In genomic region chr5:142059304-142059940, GRCh38 we compare ENCODE assay signal across 16 cellular contexts. TPM values are rescaled to one million over a fixed set of nuclear protein-coding genes. Genes with fewer than 3 reads are reported as not detected.
DNase-seq lines count a peak whose midpoint lies in the region; ATAC-seq, FAIRE-seq and TF ChIP-seq lines count a peak whose summit lies in the region.
"Had no signal": no experiment of that assay in that cellular context is flagged by ENCODE, and none has a peak within 500 bp of the region (broad histone marks: within the 10 kb centered on the region; RNA-seq: fewer than 3 reads in every experiment).

No MANE protein-coding gene starts in this region.

- H3K9me1 ChIP-seq in keratinocyte (ENCODE audit: control insufficient read depth, extremely low read depth, insufficient read depth, low read length) = no peaks in the 10 kb centered on the region

- H3K36me3 ChIP-seq in body of pancreas (replicated peaks in 1 of 2; ENCODE audit: insufficient read depth in 1 of 2, low read depth in 2 of 2) (no peaks in the 10 kb centered on the region), keratinocyte (ENCODE audit: control insufficient read depth in 2 of 2, extremely low read depth in 1 of 2, insufficient read depth in 2 of 2, low read length in 2 of 2) (no peaks in the 10 kb centered on the region)
- H3K36me3 ChIP-seq: BLaER1 had no signal

- H3K36me3 Mint-ChIP-seq in CD14-positive monocyte = no peaks in the 10 kb centered on the region
- H3K36me3 Mint-ChIP-seq: naive B cell had no signal

- peak overlapping the region in 1 of 7 donors; percentile 41 for H3K27ac Mint-ChIP-seq in CD14-positive monocyte
- H3K27ac Mint-ChIP-seq: activated T-cell treated with anti-CD3 and anti-CD28 coated beads, Interleukin-2, amount 50 U/mL, for 24 hours; naive B cell; stimulated activated naive CD8-positive, alpha-beta T cell treated with anti-CD3 and anti-CD28 coated beads, Interleukin-15, Interleukin-2, amounts not matched to agents 100 ng/mL and 50 ng/mL, for 24 hours had no signal

- no peak overlapping the region for H2AFZ ChIP-seq in keratinocyte (ENCODE audit: control insufficient read depth, low read length)

- ATAC-seq in body of pancreas = peak; percentile 68
- ATAC-seq in HG03571 (IDR thresholded peaks at IDR 0.05; ENCODE audit: unreplicated experiment) = no peak
- ATAC-seq in GM18502 (IDR thresholded peaks at IDR 0.05; ENCODE audit: poor library complexity, unreplicated experiment) = no peak

- FAIRE-seq in keratinocyte (lab: Jason Lieb, UNC) (no peak), D721Med (lab: Jason Lieb, UNC) (no peak)

- no peak overlapping the region for H3K9ac ChIP-seq in keratinocyte (ENCODE audit: control insufficient read depth, extremely low read depth, insufficient read depth, low read length)
- H3K9ac ChIP-seq: BLaER1 had no signal

- peaks cover 16% of the 10 kb centered on the region for H3K4me1 Mint-ChIP-seq in CD14-positive monocyte

- H3K9me3 ChIP-seq in body of pancreas = no peaks in the 10 kb centered on the region
- H3K9me3 ChIP-seq in keratinocyte (ENCODE audit: control insufficient read depth, low read depth, low read length) = no peaks in the 10 kb centered on the region
- H3K9me3 ChIP-seq: BLaER1 had no signal

- peak; percentile 43 for DNase-seq in AG09319 (ENCODE audit: extremely low read depth, low read depth)
- peak; percentile 47 for DNase-seq in LHCN-M2 (ENCODE audit: low read depth)
- peak; percentile 57 to 81 (median 66) for DNase-seq in body of pancreas
- DNase-seq in keratinocyte (ENCODE audit: low read depth, low spot score) = no peak
- DNase-seq in CD14-positive monocyte (ENCODE audit: low spot score) = no peak
- DNase-seq in D721Med (ENCODE audit: insufficient read length, low spot score) = no peak
- DNase-seq: activated T-cell treated with anti-CD3 and anti-CD28 coated beads, Interleukin-2, amount 50 U/mL, for 24 hours; cerebellar nuclear complex; KBM-7; naive B cell; NCI-H510A treated with DMSO at 0.1 percent for 48 hours; T1000 had no signal

- H3K27me3 Mint-ChIP-seq in CD14-positive monocyte (ENCODE audit: low read depth in 3 of 3) = peaks cover 1 to 4% (median 2%) of the 10 kb centered on the region in 3 donors
- H3K27me3 Mint-ChIP-seq: activated T-cell treated with anti-CD3 and anti-CD28 coated beads, Interleukin-2, amount 50 U/mL, for 24 hours; stimulated activated naive CD8-positive, alpha-beta T cell treated with anti-CD3 and anti-CD28 coated beads, Interleukin-15, Interleukin-2, amounts not matched to agents 100 ng/mL and 50 ng/mL, for 24 hours had no signal

- H3K4me3 ChIP-seq in body of pancreas (no peak overlapping the region), keratinocyte (ENCODE audit: control insufficient read depth in 2 of 3, extremely low read depth in 1 of 3, insufficient read depth in 2 of 3, low read depth in 1 of 3, low read length in 3 of 3) (no peak overlapping the region)
- H3K4me3 ChIP-seq: BLaER1 had no signal

- 44 to 76% methylated on average over 1 of the region's 1 CpG for WGBS in body of pancreas, 2 donors

- H4K20me1 ChIP-seq in keratinocyte (ENCODE audit: control insufficient read depth, extremely low read depth, insufficient read depth, low read length) = no peaks in the 10 kb centered on the region
- H4K20me1 ChIP-seq: BLaER1 had no signal

- peaks cover 33% of the 10 kb centered on the region for H3K4me1 ChIP-seq in body of pancreas
- peaks cover 23% of the 10 kb centered on the region for H3K4me1 ChIP-seq in keratinocyte (ENCODE audit: control insufficient read depth, extremely low read depth, insufficient read depth, low read length)

- no peak overlapping the region for H3K4me3 Mint-ChIP-seq in CD14-positive monocyte
- H3K4me3 Mint-ChIP-seq: activated T-cell treated with anti-CD3 and anti-CD28 coated beads, Interleukin-2, amount 50 U/mL, for 24 hours; naive B cell; stimulated activated naive CD8-positive, alpha-beta T cell treated with anti-CD3 and anti-CD28 coated beads, Interleukin-15, Interleukin-2, amounts not matched to agents 100 ng/mL and 50 ng/mL, for 24 hours had no signal

- H3K9me3 Mint-ChIP-seq in CD14-positive monocyte = no peaks in the 10 kb centered on the region
- H3K9me3 Mint-ChIP-seq: activated T-cell treated with anti-CD3 and anti-CD28 coated beads, Interleukin-2, amount 50 U/mL, for 24 hours; naive B cell; stimulated activated naive CD8-positive, alpha-beta T cell treated with anti-CD3 and anti-CD28 coated beads, Interleukin-15, Interleukin-2, amounts not matched to agents 100 ng/mL and 50 ng/mL, for 24 hours had no signal

- dilution Hi-C loops in keratinocyte (cut with MboI; ENCODE audit: extremely low pct_ligation_motif_present, low sequenced_read_pairs) = no loop called here

- peak; percentile 30 for TF ChIP-seq CTCF in AG09319 (IDR thresholded peaks at IDR 0.05; ENCODE audit: low read depth, low read length)
- TF ChIP-seq CTCF in body of pancreas (IDR thresholded peaks at IDR 0.05) = peak in 6 of 7 experiments; percentile 13 to 50 (median 39)
- TF ChIP-seq CTCF in keratinocyte (optimal IDR thresholded peaks at IDR 0.05 in 1 of 3, IDR thresholded peaks at IDR 0.05 in 1 of 3, conservative IDR thresholded peaks at IDR 0.05 in 1 of 3; ENCODE audit: extremely low read depth in 1 of 3, insufficient read depth in 2 of 3, low read length in 3 of 3) = peak in 1 of 3 experiments; percentile 26
- TF ChIP-seq CTCF in CD14-positive monocyte (IDR thresholded peaks at IDR 0.05) = no peak
- no peak for TF ChIP-seq CTCF in D721Med (IDR thresholded peaks at IDR 0.05; ENCODE audit: insufficient read depth, missing control alignments)

- no peak overlapping the region for H3K4me2 ChIP-seq in keratinocyte (ENCODE audit: control insufficient read depth, extremely low read depth, insufficient read depth, low read depth, low read length)
- H3K4me2 ChIP-seq: BLaER1 had no signal

- TF ChIP-seq POLR2A in body of pancreas (IDR thresholded peaks at IDR 0.05) = no peak

- intact Hi-C loops in body of pancreas (cut with DNase I) (no loop called here), CD14-positive monocyte (cut with micrococcal nuclease) (no loop called here)

- H3K27me3 ChIP-seq in body of pancreas = no peaks in the 10 kb centered on the region
- no peaks in the 10 kb centered on the region for H3K27me3 ChIP-seq in keratinocyte (ENCODE audit: control insufficient read depth, extremely low read depth, insufficient read depth, low read length)
- H3K27me3 ChIP-seq: BLaER1 had no signal

- no peaks in the 10 kb centered on the region for H3K79me2 ChIP-seq in keratinocyte (ENCODE audit: control insufficient read depth, insufficient read depth, low read length)

- no peak overlapping the region for H3K27ac ChIP-seq in body of pancreas
- H3K27ac ChIP-seq in keratinocyte (ENCODE audit: control insufficient read depth, insufficient read depth, low read length) = peak overlapping the region; percentile 12
- H3K27ac ChIP-seq: BLaER1 had no signal

RNA-seq across cellular contexts. Expression of gene GNPDA1, which starts 46.6 kb away (rescaled TPM):
- 53.5 and 113 TPM in 2 replicates for total RNA-seq in LHCN-M2 (2014; rRNA removed)
- 57.3 TPM for polyA plus RNA-seq in LHCN-M2 (2012)
- total RNA-seq in body of pancreas = 10 to 100 TPM; 11.4 to 42.2 TPM
- 18.0 to 32.6 TPM (median 19.1 TPM) in 3 replicates for polyA plus RNA-seq in keratinocyte
- polyA plus RNA-seq in keratinocyte (2011; ENCODE audit: low read depth) = 22.2 TPM
- 31.8 and 35.9 TPM in 2 replicates for polyA plus RNA-seq in keratinocyte (2011; cell fraction: cytosol; rRNA removed)
- 27.2 and 41.9 TPM in 2 replicates for polyA plus RNA-seq in keratinocyte (2011; cell fraction: nucleus; rRNA removed)
- 35.0 and 63.9 TPM in 2 replicates for polyA plus RNA-seq in keratinocyte (2012; ENCODE audit: low replicate concordance)
- polyA minus RNA-seq in keratinocyte = 21.7 to 29.5 TPM (median 28.5 TPM) in 3 replicates
- 12.1 TPM for polyA minus RNA-seq in keratinocyte (2011; cell fraction: cytosol; rRNA and poly(A)+ RNA removed)
- polyA minus RNA-seq in keratinocyte (2011; cell fraction: nucleus; rRNA and poly(A)+ RNA removed) = 9.6 and 9.8 TPM in 2 replicates
- 10 to 100 TPM; 24.3 to 47.6 TPM for polyA plus RNA-seq in CD14-positive monocyte

RNA-seq across cellular contexts. Expression of gene NDFIP1, which starts 49.2 kb away (rescaled TPM):
- total RNA-seq in LHCN-M2 (2014; rRNA removed) (37.0 and 43.5 TPM in 2 replicates), body of pancreas (10 to 100 TPM; 39.7 to 58.3 TPM)
- polyA plus RNA-seq in LHCN-M2 (2012) = 27.4 TPM
- polyA plus RNA-seq in keratinocyte (21.6 to 38.2 TPM (median 26.0 TPM) in 3 replicates), CD14-positive monocyte (10 to 100 TPM; 44.0 to 44.4 TPM)
- 123 TPM for polyA plus RNA-seq in keratinocyte (2011; ENCODE audit: low read depth)
- 17.6 and 32.0 TPM in 2 replicates for polyA plus RNA-seq in keratinocyte (2011; cell fraction: cytosol; rRNA removed)
- 21.4 and 30.0 TPM in 2 replicates for polyA plus RNA-seq in keratinocyte (2011; cell fraction: nucleus; rRNA removed)
- polyA plus RNA-seq in keratinocyte (2012; ENCODE audit: low replicate concordance) = 31.7 and 35.8 TPM in 2 replicates
- 4.7 to 17.9 TPM (median 9.6 TPM) in 3 replicates for polyA minus RNA-seq in keratinocyte
- polyA minus RNA-seq in keratinocyte (2011; cell fraction: cytosol; rRNA and poly(A)+ RNA removed) = 86.9 TPM
- polyA minus RNA-seq in keratinocyte (2011; cell fraction: nucleus; rRNA and poly(A)+ RNA removed) = 17.5 and 29.6 TPM in 2 replicates

Comparison
In these comparisons a context has a peak if more than half of its experiments do, and no peak if none do; other contexts are left out.
1. DNase-seq: peak in AG09319 (single experiment), LHCN-M2 (single experiment) and body of pancreas (4 of 4); none in keratinocyte (single experiment), CD14-positive monocyte (single experiment) and D721Med (single experiment).
2. CTCF ChIP-seq: peak in AG09319 (single experiment) and body of pancreas (6 of 7); none in CD14-positive monocyte (single experiment) and D721Med (single experiment).